ENCODE assay signal across 13 cellular contexts in the genomic region with DNA sequence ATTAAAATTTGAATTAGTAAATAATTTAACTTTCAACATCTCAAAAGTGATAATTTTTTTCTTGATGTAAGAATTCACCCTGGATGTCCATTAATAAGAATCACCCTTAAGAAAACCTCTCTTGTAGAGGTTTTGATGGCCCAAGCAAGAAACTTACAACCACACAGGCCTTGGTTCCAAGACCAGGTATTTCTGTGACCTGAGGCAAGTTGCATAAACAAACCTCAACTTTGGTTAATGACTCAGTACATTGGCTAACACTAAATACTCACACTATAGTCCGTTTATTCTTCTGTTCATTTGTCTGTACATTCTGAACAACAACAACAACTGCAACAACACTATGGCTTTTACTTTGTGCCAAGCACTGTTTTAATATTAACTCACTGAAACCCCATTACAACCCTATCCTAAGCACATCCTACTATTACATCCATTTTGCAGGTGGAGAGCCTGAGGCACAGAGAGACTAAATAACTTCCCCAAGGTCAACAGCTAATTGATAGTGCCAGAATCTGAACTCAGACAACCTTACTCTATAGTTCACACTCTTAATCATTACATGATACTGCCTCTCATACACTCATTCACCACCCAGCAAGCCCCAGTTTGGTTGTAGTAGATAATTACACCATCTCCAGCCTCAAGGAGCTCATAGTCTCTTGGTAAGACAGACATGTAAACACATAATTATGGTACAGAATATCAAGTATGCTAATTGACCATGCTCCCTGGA. TPM values are rescaled to one million over a fixed set of nuclear protein-coding genes. Genes with fewer than 3 reads are reported as not detected.
A peak's percentile ranks its signal among the peaks of the same experiment; 100 is the strongest.
DNase-seq lines count a peak whose midpoint lies in the region; ATAC-seq and TF ChIP-seq lines count a peak whose summit lies in the region.
"Had no signal": no experiment of that assay in that cellular context is flagged by ENCODE, and none has a peak within 500 bp of the region (broad histone marks: within the 10 kb centered on the region; RNA-seq: fewer than 3 reads in every experiment).

No MANE protein-coding gene starts in this region.

- H3K27ac ChIP-seq in Karpas-422 (ENCODE audit: low read length): no peak overlapping the region
- H3K27ac ChIP-seq: C4-2B, parathyroid adenoma, SJSA1 had no signal

- H3K36me3 Mint-ChIP-seq in osteocyte (ENCODE audit: unreplicated experiment): no peaks in the 10 kb centered on the region

- H3K4me3 Mint-ChIP-seq in osteocyte (ENCODE audit: unreplicated experiment): no peak overlapping the region

- no peaks in the 10 kb centered on the region for H3K9me3 Mint-ChIP-seq in osteocyte (ENCODE audit: unreplicated experiment)

- no peaks in the 10 kb centered on the region for H3K79me2 ChIP-seq in Karpas-422 (ENCODE audit: low read length)
- H3K79me2 ChIP-seq: parathyroid adenoma had no signal

- peaks cover 26% of the 10 kb centered on the region for H3K4me1 Mint-ChIP-seq in osteocyte (ENCODE audit: unreplicated experiment)

- H3K9me3 ChIP-seq in Karpas-422 (ENCODE audit: low read length): no peaks in the 10 kb centered on the region
- H3K9me3 ChIP-seq: SJSA1 had no signal

- peak; percentile 47 for DNase-seq in EL
- peak; percentile 86 for DNase-seq in NCI-H69 (lab: John Stamatoyannopoulos, UW)
- peak; percentile 76 for DNase-seq in choroid plexus epithelial cell (ENCODE audit: low read depth)
- DNase-seq in osteocyte (ENCODE audit: extremely low spot score, unreplicated experiment): no peak
- no peak for DNase-seq in left colon
- DNase-seq in SW480 (ENCODE audit: low spot score): no peak
- no peak for DNase-seq in Karpas-422
- DNase-seq: activated T-cell treated with anti-CD3 and anti-CD28 coated beads, Interleukin-2, amount 50 U/mL, for 48 hours; amygdala; T1000 had no signal

- ATAC-seq in left colon: no peak

- no peak for TF ChIP-seq CTCF in choroid plexus epithelial cell (conservative IDR thresholded peaks at IDR 0.05; ENCODE audit: low read depth, low read length)
- no peak for TF ChIP-seq CTCF in osteocyte (IDR thresholded peaks at IDR 0.05)

- no peaks in the 10 kb centered on the region for H3K9me2 ChIP-seq in Karpas-422 (replicated peaks; ENCODE audit: insufficient read depth, low read length)

- H3K27me3 Mint-ChIP-seq in osteocyte (ENCODE audit: unreplicated experiment): no peaks in the 10 kb centered on the region

- H3K27ac Mint-ChIP-seq in osteocyte (ENCODE audit: unreplicated experiment): peak overlapping the region; percentile 76

- no peak overlapping the region for H3K9ac ChIP-seq in Karpas-422 (ENCODE audit: low read length)
- H3K9ac ChIP-seq: parathyroid adenoma had no signal

- H3K4me3 ChIP-seq in choroid plexus epithelial cell (ENCODE audit: low read depth, low read length): no peak overlapping the region
- no peak overlapping the region for H3K4me3 ChIP-seq in Karpas-422 (ENCODE audit: low read length)
- H3K4me3 ChIP-seq: SJSA1 had no signal

- no peaks in the 10 kb centered on the region for H3K36me3 ChIP-seq in Karpas-422 (ENCODE audit: insufficient read depth, low read length)
- H3K36me3 ChIP-seq: SJSA1 had no signal

- no peak overlapping the region for H2AFZ ChIP-seq in Karpas-422 (ENCODE audit: low read length)
- H2AFZ ChIP-seq: parathyroid adenoma had no signal

- H3K4me2 ChIP-seq in Karpas-422 (ENCODE audit: low read depth, low read length, poor library complexity, severe bottlenecking): no peak overlapping the region

- H4K20me1 ChIP-seq in Karpas-422 (ENCODE audit: insufficient read depth, low read depth, low read length): no peaks in the 10 kb centered on the region

- intact Hi-C loops in left colon (cut with DNase I, micrococcal nuclease): no loop called here

- no peaks in the 10 kb centered on the region for H3K27me3 ChIP-seq in Karpas-422 (ENCODE audit: low read length)
- H3K27me3 ChIP-seq: SJSA1 had no signal

- no peaks in the 10 kb centered on the region for H3K4me1 ChIP-seq in Karpas-422 (ENCODE audit: low read length)

RNA-seq across cellular contexts. Expression of gene ANK3, which starts 6.6 kb away (rescaled TPM):
- 21.2 and 22.0 TPM in 2 replicates for total RNA-seq in osteocyte
- 100 to 1,000 TPM in 1 of 2 donors, 10 to 100 TPM in 1; 95.4 to 103 TPM for total RNA-seq in left colon
- 3.3 and 7.0 TPM in 2 replicates for total RNA-seq in Karpas-422 (2014; rRNA removed; shearing (Covaris generic); ENCODE audit: low replicate concordance)

Comparison
In these comparisons a context has a peak if more than half of its experiments do, and no peak if none do; other contexts are left out.
1. DNase-seq: peak in EL (single experiment), NCI-H69 (single experiment) and choroid plexus epithelial cell (single experiment); none in osteocyte (single experiment), left colon (0 of 2), SW480 (single experiment) and Karpas-422 (single experiment).